In genomic region chr6:119308048-119308570, GRCh38 we compare ENCODE assay signal across 12 cellular contexts. TPM values are rescaled to one million over a fixed set of nuclear protein-coding genes. Genes with fewer than 3 reads are reported as not detected.
A peak's percentile ranks its signal among the peaks of the same experiment; 100 is the strongest.
DNase-seq lines count a peak whose midpoint lies in the region; ATAC-seq, FAIRE-seq and TF ChIP-seq lines count a peak whose summit lies in the region.
"Had no signal": no experiment of that assay in that cellular context is flagged by ENCODE, and none has a peak within 500 bp of the region (broad histone marks: within the 10 kb centered on the region; RNA-seq: fewer than 3 reads in every experiment).

No MANE protein-coding gene starts in this region.

- DNase-seq in AG10803 (ENCODE audit: low read depth): peak; percentile 86
- DNase-seq in HL-60 (ENCODE audit: low read depth in 1 of 2, low spot score in 1 of 2): peak; percentile 11 to 17
- DNase-seq in adipocyte (ENCODE audit: low read depth): peak; percentile 86
- no peak for DNase-seq in kidney
- no peak for DNase-seq in cortex of kidney (lab: John Stamatoyannopoulos, UW)
- no peak for DNase-seq in uterus
- no peak for DNase-seq in suprapubic skin (ENCODE audit: low spot score in 2 of 2)
- DNase-seq: activated effector memory CD4-positive, alpha-beta T cell treated with Interleukin-2 at 50 U/mL for 16 hours; Karpas-422; posterior cingulate gyrus; stomach had no signal

- H3K9ac ChIP-seq in adipocyte (ENCODE audit: low read length) (no peak overlapping the region), kidney (ENCODE audit: low read length in 2 of 2) (no peak overlapping the region)

- H3K4me1 ChIP-seq in adipocyte (ENCODE audit: control insufficient read depth, insufficient read depth, low read length) (peaks cover 34% of the 10 kb centered on the region), kidney (ENCODE audit: control insufficient read depth in 1 of 2, insufficient read depth in 1 of 2, low read depth in 1 of 2, low read length in 2 of 2) (peaks cover 21 to 29% of the 10 kb centered on the region in 2 donors), uterus (peaks cover 0 to 6% of the 10 kb centered on the region in 2 donors), suprapubic skin (peaks cover 39% of the 10 kb centered on the region)

- peak; percentile 49 for FAIRE-seq in kidney (lab: Jason Lieb, UNC)

- no peak overlapping the region for H3K4me3 ChIP-seq in AG10803 (ENCODE audit: low read length)
- H3K4me3 ChIP-seq in HL-60 (replicated peaks; ENCODE audit: insufficient read depth, low read length): no peak overlapping the region
- peak overlapping the region; percentile 35 for H3K4me3 ChIP-seq in adipocyte (ENCODE audit: low read length)
- no peak overlapping the region for H3K4me3 ChIP-seq in kidney (ENCODE audit: low read length in 2 of 2)
- H3K4me3 ChIP-seq in uterus: no peak overlapping the region
- no peak overlapping the region for H3K4me3 ChIP-seq in suprapubic skin
- H3K4me3 ChIP-seq: stomach had no signal

- intact Hi-C loops in kidney (cut with DNase I): no loop called here
- intact Hi-C loops in uterus (cut with DNase I; ENCODE audit: low total_unique reads): no loop called here

- peaks cover 23% of the 10 kb centered on the region for H3K36me3 ChIP-seq in adipocyte (ENCODE audit: control insufficient read depth, insufficient read depth, low read length, severe bottlenecking)
- peaks cover 0 to 4% of the 10 kb centered on the region in 2 donors for H3K36me3 ChIP-seq in kidney (ENCODE audit: control insufficient read depth in 1 of 2, insufficient read depth in 2 of 2, low read length in 2 of 2)
- H3K36me3 ChIP-seq in uterus: no peaks in the 10 kb centered on the region
- peaks cover 11% of the 10 kb centered on the region for H3K36me3 ChIP-seq in suprapubic skin

- TF ChIP-seq CTCF in AG10803 (conservative IDR thresholded peaks at IDR 0.05; ENCODE audit: low read length): no peak
- TF ChIP-seq CTCF in HL-60 (IDR thresholded peaks at IDR 0.05; ENCODE audit: insufficient read depth, low read length): no peak
- no peak for TF ChIP-seq CTCF in kidney (IDR thresholded peaks at IDR 0.05; ENCODE audit: borderline replicate concordance, extremely low read depth, insufficient read depth)
- no peak for TF ChIP-seq CTCF in uterus (IDR thresholded peaks at IDR 0.05)
- TF ChIP-seq CTCF in suprapubic skin (IDR thresholded peaks at IDR 0.05): no peak

- 28% methylated on average over 2 of the region's 2 CpGs for WGBS in suprapubic skin

- H3K9me3 ChIP-seq in adipocyte (ENCODE audit: control insufficient read depth, low read length) (no peaks in the 10 kb centered on the region), kidney (ENCODE audit: control insufficient read depth in 1 of 2, low read length in 2 of 2) (no peaks in the 10 kb centered on the region), uterus (no peaks in the 10 kb centered on the region), suprapubic skin (no peaks in the 10 kb centered on the region)
- H3K9me3 ChIP-seq: stomach had no signal

- H3K27me3 ChIP-seq in HL-60 (ENCODE audit: insufficient read depth, poor library complexity, severe bottlenecking) (no peaks in the 10 kb centered on the region), adipocyte (replicated peaks; ENCODE audit: control insufficient read depth, insufficient read depth, low read length) (no peaks in the 10 kb centered on the region), uterus (no peaks in the 10 kb centered on the region), suprapubic skin (no peaks in the 10 kb centered on the region)
- H3K27me3 ChIP-seq: stomach had no signal

- H3K27ac ChIP-seq in HL-60 (replicated peaks) (no peak overlapping the region), kidney (ENCODE audit: low read depth in 2 of 2, low read length in 2 of 2) (no peak overlapping the region), uterus (no peak overlapping the region), suprapubic skin (no peak overlapping the region)

- TF ChIP-seq POLR2A in uterus (IDR thresholded peaks at IDR 0.05) (no peak), suprapubic skin (IDR thresholded peaks at IDR 0.05) (no peak)

- no peak for TF ChIP-seq EP300 in suprapubic skin (IDR thresholded peaks at IDR 0.05)

- no peak for ATAC-seq in GM21529 (IDR thresholded peaks at IDR 0.05; ENCODE audit: unreplicated experiment)

RNA-seq across cellular contexts. Expression of gene MAN1A1, which starts 41.5 kb away (rescaled TPM):
- total RNA-seq in kidney: 68.5 TPM
- polyA plus RNA-seq in kidney (ENCODE audit: insufficient read depth, low read depth, low replicate concordance): 30.4 TPM
- total RNA-seq in uterus: 10 to 100 TPM; 30.0 to 99.0 (median 69.8) TPM
- 10 to 100 TPM; 17.8 to 34.7 (median 29.9) TPM for total RNA-seq in suprapubic skin

Comparison
In these comparisons a context has a peak if more than half of its experiments do, and no peak if none do; other contexts are left out.
1. DNase-seq: peak in AG10803 (single experiment), HL-60 (2 of 2) and adipocyte (single experiment); none in kidney (single experiment), cortex of kidney (single experiment), uterus (0 of 2) and suprapubic skin (0 of 2).